Comparison of ENCODE assay signal across 22 cellular contexts in the genomic region with DNA sequence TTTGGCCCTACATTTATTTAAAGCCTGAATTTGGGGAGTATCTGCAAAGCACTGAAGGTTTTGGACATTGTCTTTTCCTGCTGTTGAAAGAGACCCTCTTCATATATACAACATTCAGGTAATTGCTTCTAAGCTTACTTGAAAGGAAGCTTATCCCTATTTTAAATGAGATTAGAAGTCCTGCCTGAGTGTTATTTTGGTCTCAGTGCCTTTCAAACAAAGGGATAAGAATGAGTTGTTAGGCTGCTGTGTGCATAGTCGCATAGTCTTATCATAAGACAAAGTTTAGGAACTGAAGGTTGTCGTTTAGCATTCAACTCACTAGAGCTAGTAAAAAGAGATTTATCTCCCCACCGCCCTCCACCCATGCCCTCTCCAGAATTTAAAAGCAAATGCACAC. TPM values are rescaled to one million over a fixed set of nuclear protein-coding genes. Genes with fewer than 3 reads are reported as not detected.
DNase-seq lines count a peak whose midpoint lies in the region; ATAC-seq and TF ChIP-seq lines count a peak whose summit lies in the region.
"Had no signal": no experiment of that assay in that cellular context is flagged by ENCODE, and none has a peak within 500 bp of the region (broad histone marks: within the 10 kb centered on the region; RNA-seq: fewer than 3 reads in every experiment).

No MANE protein-coding gene starts in this region.

- H3K36me3 Mint-ChIP-seq in activated CD4-positive, alpha-beta T cell treated with anti-CD3 and anti-CD28 coated beads, Interleukin-2, amount 10 ng/mL, durations not matched to agents 7 days and 5 days (ENCODE audit: low read depth), result peaks cover 47% of the 10 kb centered on the region
- H3K36me3 Mint-ChIP-seq in stimulated activated effector memory CD8-positive, alpha-beta T cell treated with anti-CD3 and anti-CD28 coated beads, Interleukin-12 subunit alpha, Interleukin-12 subunit beta, amount 100 ng/mL, for 72 hours, result peaks cover 68% of the 10 kb centered on the region

- CTCF ChIA-PET in activated CD4-positive, alpha-beta T cell treated with anti-CD3 and anti-CD28 coated beads, Interleukin-2, amount 10 ng/mL, durations not matched to agents 7 days and 5 days (lab: Charles Lee), result interaction anchor here (0.9 to 3.8 kb wide), 2 partner anchors 12 to 225 kb away, joined by 3 to 12 read pairs; no protein-coding TSS in a partner anchor

- H3K4me3 ChIP-seq in right atrium auricular region, result no peak overlapping the region
- H3K4me3 ChIP-seq: adrenal gland, BLaER1, pancreas, Peyer's patch, thyroid gland had no signal

- peak overlapping the region; percentile 21 to 77 for H3K27ac ChIP-seq in right atrium auricular region
- H3K27ac ChIP-seq: BLaER1, pancreas, Peyer's patch had no signal

- H3K9me3 Mint-ChIP-seq in activated CD4-positive, alpha-beta T cell treated with anti-CD3 and anti-CD28 coated beads, Interleukin-2, amount 10 ng/mL, durations not matched to agents 7 days and 5 days, result no peaks in the 10 kb centered on the region
- no peaks in the 10 kb centered on the region for H3K9me3 Mint-ChIP-seq in stimulated activated effector memory CD8-positive, alpha-beta T cell treated with anti-CD3 and anti-CD28 coated beads, Interleukin-12 subunit alpha, Interleukin-12 subunit beta, amount 100 ng/mL, for 72 hours
- H3K9me3 Mint-ChIP-seq: activated T-helper 1 cell treated with anti-CD3 and anti-CD28 coated beads, Interleukin-12 subunit alpha, Interleukin-12 subunit beta, Interleukin-2, Interleukin-4 antibody, amounts not matched to agents 30 ng/mL and 10 ng/mL and 1 ng/mL, durations not matched to agents 14 hours and 24 hours and 36 hours; effector memory CD8-positive, alpha-beta T cell had no signal

- H3K9me3 ChIP-seq in right atrium auricular region, result no peaks in the 10 kb centered on the region
- H3K9me3 ChIP-seq: adrenal gland, pancreas, Peyer's patch, spleen, thyroid gland had no signal

- DNase-seq in activated CD4-positive, alpha-beta T cell treated with anti-CD3 and anti-CD28 coated beads, Interleukin-2, amount 10 ng/mL, durations not matched to agents 7 days and 5 days, result no peak
- no peak for DNase-seq in activated CD4-positive, alpha-beta T cell treated with anti-CD3 and anti-CD28 coated beads, Interleukin-2, amount 50 U/mL, for 4 hours
- DNase-seq in NCI-H82 treated with DMSO at 0.1 percent for 48 hours (lab: John Stamatoyannopoulos, UW; ENCODE audit: unreplicated experiment) (peak; percentile 76), right atrium auricular region (ENCODE audit: low spot score) (no peak), dedifferentiated amniotic fluid mesenchymal stem cell (ENCODE audit: extremely low spot score) (no peak)
- no peak for DNase-seq in stimulated activated effector memory CD8-positive, alpha-beta T cell treated with anti-CD3 and anti-CD28 coated beads, Interleukin-12 subunit alpha, Interleukin-12 subunit beta, amount 100 ng/mL, for 72 hours (ENCODE audit: low spot score in 2 of 2)
- DNase-seq: 8988T; adrenal gland; caudate nucleus; DMS79 treated with DMSO at 0.1 percent for 48 hours; effector memory CD8-positive, alpha-beta T cell; Kasumi-1; NCI-H1417; NCI-H2171 treated with DMSO at 0.1 percent for 48 hours; pancreas; Peyer's patch; spleen had no signal

- peak overlapping the region; percentile 14 for H3K27ac Mint-ChIP-seq in activated CD4-positive, alpha-beta T cell treated with anti-CD3 and anti-CD28 coated beads, Interleukin-2, amount 10 ng/mL, durations not matched to agents 7 days and 5 days
- peak overlapping the region; percentile 76 for H3K27ac Mint-ChIP-seq in stimulated activated effector memory CD8-positive, alpha-beta T cell treated with anti-CD3 and anti-CD28 coated beads, Interleukin-12 subunit alpha, Interleukin-12 subunit beta, amount 100 ng/mL, for 72 hours
- H3K27ac Mint-ChIP-seq: activated T-helper 1 cell treated with anti-CD3 and anti-CD28 coated beads, Interleukin-12 subunit alpha, Interleukin-12 subunit beta, Interleukin-2, Interleukin-4 antibody, amounts not matched to agents 30 ng/mL and 10 ng/mL and 1 ng/mL, durations not matched to agents 14 hours and 24 hours and 36 hours had no signal

- no peak for ATAC-seq in stimulated activated effector memory CD8-positive, alpha-beta T cell treated with anti-CD3 and anti-CD28 coated beads, Interleukin-12 subunit alpha, Interleukin-12 subunit beta, amount 100 ng/mL, for 72 hours
- no peak for ATAC-seq in GM19328 (IDR thresholded peaks at IDR 0.05; ENCODE audit: unreplicated experiment)
- no peak for ATAC-seq in HG03196 (IDR thresholded peaks at IDR 0.05; ENCODE audit: unreplicated experiment)
- ATAC-seq: effector memory CD8-positive, alpha-beta T cell; pancreas had no signal

- POLR2A ChIA-PET in activated CD4-positive, alpha-beta T cell treated with anti-CD3 and anti-CD28 coated beads, Interleukin-2, amount 10 ng/mL, durations not matched to agents 7 days and 5 days (lab: Charles Lee), result no interaction called here

- peaks cover 5% of the 10 kb centered on the region for H3K36me3 ChIP-seq in right atrium auricular region
- H3K36me3 ChIP-seq: pancreas, thyroid gland had no signal

- no peaks in the 10 kb centered on the region for H3K27me3 ChIP-seq in right atrium auricular region
- H3K27me3 ChIP-seq: adrenal gland, BLaER1, pancreas, Peyer's patch, spleen, thyroid gland had no signal

- peaks cover 60% of the 10 kb centered on the region for H3K4me1 Mint-ChIP-seq in activated CD4-positive, alpha-beta T cell treated with anti-CD3 and anti-CD28 coated beads, Interleukin-2, amount 10 ng/mL, durations not matched to agents 7 days and 5 days
- peaks cover 49% of the 10 kb centered on the region for H3K4me1 Mint-ChIP-seq in stimulated activated effector memory CD8-positive, alpha-beta T cell treated with anti-CD3 and anti-CD28 coated beads, Interleukin-12 subunit alpha, Interleukin-12 subunit beta, amount 100 ng/mL, for 72 hours

- H3K4me1 ChIP-seq in right atrium auricular region, result peaks cover 0 to 64% of the 10 kb centered on the region in 2 donors

- no peak overlapping the region for H3K4me3 Mint-ChIP-seq in activated CD4-positive, alpha-beta T cell treated with anti-CD3 and anti-CD28 coated beads, Interleukin-2, amount 10 ng/mL, durations not matched to agents 7 days and 5 days
- no peak overlapping the region for H3K4me3 Mint-ChIP-seq in stimulated activated effector memory CD8-positive, alpha-beta T cell treated with anti-CD3 and anti-CD28 coated beads, Interleukin-12 subunit alpha, Interleukin-12 subunit beta, amount 100 ng/mL, for 72 hours
- H3K4me3 Mint-ChIP-seq: activated T-helper 1 cell treated with anti-CD3 and anti-CD28 coated beads, Interleukin-12 subunit alpha, Interleukin-12 subunit beta, Interleukin-2, Interleukin-4 antibody, amounts not matched to agents 30 ng/mL and 10 ng/mL and 1 ng/mL, durations not matched to agents 14 hours and 24 hours and 36 hours had no signal

- no peak for TF ChIP-seq CTCF in right atrium auricular region (IDR thresholded peaks at IDR 0.05)

- no peaks in the 10 kb centered on the region for H3K27me3 Mint-ChIP-seq in activated CD4-positive, alpha-beta T cell treated with anti-CD3 and anti-CD28 coated beads, Interleukin-2, amount 10 ng/mL, durations not matched to agents 7 days and 5 days
- H3K27me3 Mint-ChIP-seq: effector memory CD8-positive, alpha-beta T cell had no signal

RNA-seq across cellular contexts. Expression of gene HERC3, which starts 5.7 kb away (rescaled TPM):
- 10 to 100 TPM; 28.1 to 33.3 TPM for total RNA-seq in activated CD4-positive, alpha-beta T cell treated with anti-CD3 and anti-CD28 coated beads, Interleukin-2, amount 10 ng/mL, durations not matched to agents 7 days and 5 days
- total RNA-seq in right atrium auricular region, result 10 to 100 TPM; 27.4 to 36.2 TPM
